10 cellular contexts compared by ENCODE assay signal in genomic region chr5:7397005-7397546, GRCh38. TPM values are rescaled to one million over a fixed set of nuclear protein-coding genes. Genes with fewer than 3 reads are reported as not detected.
DNase-seq lines count a peak whose midpoint lies in the region; ATAC-seq, FAIRE-seq and TF ChIP-seq lines count a peak whose summit lies in the region.
"Had no signal": no experiment of that assay in that cellular context is flagged by ENCODE, and none has a peak within 500 bp of the region (broad histone marks: within the 10 kb centered on the region; RNA-seq: fewer than 3 reads in every experiment).

No MANE protein-coding gene starts in this region.

- H3K36me3 ChIP-seq in Caco-2 (ENCODE audit: control insufficient read depth, insufficient read depth, low read length) (no peaks in the 10 kb centered on the region), neural cell (ENCODE audit: insufficient read depth, low read length) (no peaks in the 10 kb centered on the region)

- no peaks in the 10 kb centered on the region for H3K9me3 Mint-ChIP-seq in Caco-2 (ENCODE audit: unreplicated experiment)
- no peaks in the 10 kb centered on the region for H3K9me3 Mint-ChIP-seq in natural killer cell

- no peaks in the 10 kb centered on the region for H3K79me2 ChIP-seq in neural cell (replicated peaks; ENCODE audit: insufficient read depth, low read length)

- CTCF ChIA-PET in Caco-2 (lab: Charles Lee) = interaction anchor here (0.7 kb wide), 1 partner anchor 11 kb away, joined by 6 read pairs; no protein-coding TSS in a partner anchor

- no peak for TF ChIP-seq EP300 in neural cell (conservative IDR thresholded peaks at IDR 0.05; ENCODE audit: poor library complexity, severe bottlenecking)

- no peak overlapping the region for H3K27ac Mint-ChIP-seq in Caco-2 (ENCODE audit: unreplicated experiment)
- no peak overlapping the region for H3K27ac Mint-ChIP-seq in natural killer cell

- H3F3A ChIP-seq in neural cell (ENCODE audit: insufficient read depth, low read length, poor library complexity, severe bottlenecking) = no peaks in the 10 kb centered on the region

- peak overlapping the region; percentile 32 for H3K9ac ChIP-seq in neural cell (ENCODE audit: low read length)

- H3K4me3 ChIP-seq in Caco-2 (ENCODE audit: low read depth, low read length) = no peak overlapping the region
- peak overlapping the region; percentile 65 for H3K4me3 ChIP-seq in neural cell (ENCODE audit: low read length)

- intact Hi-C loops in Caco-2 (cut with micrococcal nuclease; ENCODE audit: unreplicated experiment) = loop anchor here (10.0 kb wide), 1 partner anchor 348 kb away; no protein-coding TSS in a partner anchor
- intact Hi-C loops in natural killer cell (cut with micrococcal nuclease) = no loop called here

- H3K36me3 Mint-ChIP-seq in Caco-2 (ENCODE audit: insufficient read depth, unreplicated experiment) = no peaks in the 10 kb centered on the region
- H3K36me3 Mint-ChIP-seq in natural killer cell = no peaks in the 10 kb centered on the region

- no peaks in the 10 kb centered on the region for H3K4me1 Mint-ChIP-seq in Caco-2 (ENCODE audit: low read depth, unreplicated experiment)
- H3K4me1 Mint-ChIP-seq in natural killer cell = no peaks in the 10 kb centered on the region

- ATAC-seq in natural killer cell = no peak

- H3K4me2 ChIP-seq in neural cell (ENCODE audit: low read length) = peak overlapping the region; percentile 60

- no peak for TF ChIP-seq CTCF in Caco-2 (IDR thresholded peaks at IDR 0.05; ENCODE audit: insufficient read depth in 1 of 2, low read depth in 1 of 2, low read length in 1 of 2, severe bottlenecking in 1 of 2, unreplicated experiment in 1 of 2)
- TF ChIP-seq CTCF in neural cell (IDR thresholded peaks at IDR 0.05; ENCODE audit: poor library complexity, severe bottlenecking) = peak; percentile 66
- no peak for TF ChIP-seq CTCF in natural killer cell (IDR thresholded peaks at IDR 0.05)

- no peak for DNase-seq in Caco-2
- peak; percentile 54 for DNase-seq in NCI-H2196 (lab: John Stamatoyannopoulos, UW; ENCODE audit: unreplicated experiment)
- DNase-seq in stimulated activated naive CD4-positive, alpha-beta T cell treated with Interleukin-2 at 50 U/mL for 16 hours (lab: John Stamatoyannopoulos, UW) = no peak
- DNase-seq in glomerular visceral epithelial cell (ENCODE audit: extremely low spot score) = no peak
- no peak for DNase-seq in cerebellum (ENCODE audit: low spot score)
- DNase-seq in natural killer cell = no peak

- FAIRE-seq in endometrium (lab: Jason Lieb, UNC) = peak; percentile 87
- FAIRE-seq: D721Med had no signal

- H3K9me3 ChIP-seq in Caco-2 (no peaks in the 10 kb centered on the region), neural cell (ENCODE audit: low read length) (no peaks in the 10 kb centered on the region)

- peaks cover 13% of the 10 kb centered on the region for H3K27me3 Mint-ChIP-seq in Caco-2 (ENCODE audit: insufficient read depth, unreplicated experiment)
- peaks cover 27 to 38% of the 10 kb centered on the region in 2 donors for H3K27me3 Mint-ChIP-seq in natural killer cell (ENCODE audit: low read depth in 2 of 2)

- H3K27me3 ChIP-seq in Caco-2 (replicated peaks; ENCODE audit: control insufficient read depth, insufficient read depth, low read length) (no peaks in the 10 kb centered on the region), neural cell (ENCODE audit: insufficient read depth, low read depth, low read length) (peaks cover 44% of the 10 kb centered on the region)

- no peaks in the 10 kb centered on the region for H3K9me2 ChIP-seq in neural cell (ENCODE audit: insufficient read depth, low read length)

- H3K4me3 Mint-ChIP-seq in Caco-2 (ENCODE audit: unreplicated experiment) = peak overlapping the region; percentile 16
- H3K4me3 Mint-ChIP-seq in natural killer cell = no peak overlapping the region

- POLR2A ChIA-PET in Caco-2 (lab: Charles Lee) = no interaction called here

- no peak overlapping the region for H2AFZ ChIP-seq in neural cell (ENCODE audit: low read depth, low read length)

- no peak overlapping the region for H3K27ac ChIP-seq in neural cell (ENCODE audit: low read length)

- H4K20me1 ChIP-seq in neural cell (ENCODE audit: insufficient read depth) = no peaks in the 10 kb centered on the region

- peak; percentile 63 for TF ChIP-seq RAD21 in neural cell (conservative IDR thresholded peaks at IDR 0.05)

- BruUV-seq in Caco-2 (replicated peaks; lab: Mats Ljungman, UMichigan) = no TSS peak

- H3K4me1 ChIP-seq in Caco-2 = no peaks in the 10 kb centered on the region

TF ChIP-seq in neural cell, 6 proteins besides CTCF, POLR2A, EP300 and RAD21:
- TF ChIP-seq EZH2 (IDR thresholded peaks at IDR 0.05; ENCODE audit: borderline replicate concordance, insufficient read depth, low read length, poor library complexity, severe bottlenecking) = no peak
- TF ChIP-seq SMC3 (conservative IDR thresholded peaks at IDR 0.05; ENCODE audit: poor library complexity) = peak; percentile 68
TF ChIP-seq in neural cell: peak in this region for 1.

RNA-seq across cellular contexts. Expression of gene ADCY2, which starts 1.1 kb away (rescaled TPM):
- total RNA-seq in Caco-2 (2022) (not detected in 2 replicates), cerebellum (21.7 TPM), natural killer cell (not detected)
- 1.9 and 10.7 TPM in 2 replicates for polyA plus RNA-seq in neural cell
- polyA minus RNA-seq in neural cell = 2.9 and 3.1 TPM in 2 replicates
- total RNA-seq: LHCN-M2 had no signal

Comparison
In these comparisons a context has a peak if more than half of its experiments do, and no peak if none do; other contexts are left out.
1. RNA of gene ADCY2, which starts 1.1 kb away (total RNA-seq): 21.7 TPM in cerebellum (single experiment); not detected in Caco-2 and not detected in natural killer cell; every median in the first group is over 10 times any median in the second.